9 cellular contexts compared by ENCODE assay signal in the genomic region with DNA sequence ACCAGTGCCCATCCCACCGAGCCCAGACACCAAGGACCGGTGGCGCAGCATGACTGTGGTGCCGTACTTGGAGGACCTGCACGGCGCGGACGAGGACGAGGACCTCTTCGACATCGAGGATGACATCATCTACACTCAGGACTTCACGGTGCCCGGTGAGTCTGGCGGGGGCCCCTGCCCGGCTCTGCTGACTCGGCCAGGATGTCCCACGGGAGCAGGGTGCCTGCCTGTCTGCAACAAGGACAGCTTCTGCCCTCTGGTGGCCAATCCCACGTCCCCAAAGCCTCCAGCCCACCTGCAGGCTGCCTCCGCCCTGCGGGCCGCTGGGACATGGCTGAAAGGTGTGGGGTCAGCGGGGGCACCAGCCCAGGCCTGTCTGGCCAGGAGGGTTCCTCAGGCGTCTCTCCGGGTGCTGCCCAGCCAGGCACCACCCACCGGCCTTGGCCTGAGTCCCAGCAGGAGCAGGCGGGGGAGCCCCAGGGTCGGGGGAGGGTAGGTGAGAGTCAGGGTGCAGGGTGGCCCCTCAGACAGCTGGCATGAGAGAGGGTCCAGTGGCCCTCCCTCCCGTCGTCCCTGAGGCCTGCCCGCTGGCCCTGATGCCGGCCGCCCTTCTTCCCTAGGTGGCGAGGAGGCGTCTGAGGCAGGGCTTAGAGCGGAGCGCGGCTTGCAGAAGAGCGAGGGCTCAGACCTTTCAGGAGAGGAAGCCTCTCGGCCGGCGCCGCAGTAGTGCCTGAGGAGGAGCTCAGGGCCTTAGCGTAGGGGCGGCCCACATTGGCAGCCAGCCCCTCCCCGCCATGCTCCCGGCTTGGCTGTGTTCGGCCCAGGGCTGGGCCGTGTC. TPM values are rescaled to one million over a fixed set of nuclear protein-coding genes. Genes with fewer than 3 reads are reported as not detected.
DNase-seq lines count a peak whose midpoint lies in the region; ATAC-seq, FAIRE-seq and TF ChIP-seq lines count a peak whose summit lies in the region.
"Had no signal": no experiment of that assay in that cellular context is flagged by ENCODE, and none has a peak within 500 bp of the region (broad histone marks: within the 10 kb centered on the region; RNA-seq: fewer than 3 reads in every experiment).

No MANE protein-coding gene starts in this region.

- DNase-seq in heart left ventricle (peak in 1 of 5 donors; percentile 31), cardiac septum (ENCODE audit: low spot score) (no peak), RWPE1 (ENCODE audit: low spot score) (no peak), foreskin keratinocyte (no peak), urothelium cell line (ENCODE audit: low spot score) (peak; percentile 44), AG20443 (ENCODE audit: low spot score) (no peak), T-helper 9 cell (no peak), NCI-H748 (lab: John Stamatoyannopoulos, UW; ENCODE audit: unreplicated experiment) (no peak)

- 77 to 84% (median 79%) methylated on average over 31 to 48 of the region's 48 CpGs for WGBS in heart left ventricle, 4 donors

- H3K27me3 ChIP-seq in heart left ventricle (no peaks in the 10 kb centered on the region), foreskin keratinocyte (no peaks in the 10 kb centered on the region)

- POLR2A ChIA-PET in RWPE1 (lab: Yijun Ruan, JAX; ENCODE audit: low non-redundant PET) = no interaction called here

- no peak for TF ChIP-seq POLR2A in heart left ventricle (IDR thresholded peaks at IDR 0.05)

- H3K4me3 ChIP-seq in heart left ventricle = no peak overlapping the region

- no peak overlapping the region for H3K27ac ChIP-seq in heart left ventricle
- peak overlapping the region; percentile 98 for H3K27ac ChIP-seq in RWPE1
- no peak overlapping the region for H3K27ac ChIP-seq in foreskin keratinocyte

- CTCF ChIA-PET in RWPE1 (lab: Yijun Ruan, JAX) = interaction anchor here (0.5 to 2.4 kb wide), 10 partner anchors 10 to 235 kb away, joined by 3 to 10 read pairs (median 3); a partner anchor contains a TSS

- intact Hi-C loops in heart left ventricle (cut with DNase I) (no loop called here), cardiac septum (cut with DNase I) (loop anchor here (1.0 kb wide), 1 partner anchor 44 kb away; no protein-coding TSS in a partner anchor)

- TF ChIP-seq CTCF in heart left ventricle (IDR thresholded peaks at IDR 0.05) = peak in 11 of 12 donors; percentile 19 to 49 (median 28)
- peak; percentile 54 for TF ChIP-seq CTCF in RWPE1 (conservative IDR thresholded peaks at IDR 0.05; ENCODE audit: low read depth)
- TF ChIP-seq CTCF in foreskin keratinocyte (conservative IDR thresholded peaks at IDR 0.05) = peak; percentile 71

- H3K36me3 ChIP-seq in heart left ventricle = peaks cover 0 to 83% (median 71%) of the 10 kb centered on the region in 9 donors

- ATAC-seq in heart left ventricle (no peak), foreskin keratinocyte (no peak)

- no peak for FAIRE-seq in urothelium cell line (lab: Jason Lieb, UNC)

- no peaks in the 10 kb centered on the region for H3K9me3 ChIP-seq in heart left ventricle

- peaks cover 3 to 49% (median 32%) of the 10 kb centered on the region in 12 donors for H3K4me1 ChIP-seq in heart left ventricle
- no peaks in the 10 kb centered on the region for H3K4me1 ChIP-seq in foreskin keratinocyte

RNA-seq across cellular contexts. Expression of a gene that starts 14.6 kb away (rescaled TPM):
- total RNA-seq in heart left ventricle (1 to 10 TPM in 6 of 9 donors, under 1 TPM in 3; 0.60 to 2.2 (median 1.8) TPM), cardiac septum (1.9 TPM), foreskin keratinocyte (3.0 and 3.1 TPM in 2 replicates)
- polyA plus RNA-seq in heart left ventricle (1 to 10 TPM; 1.0 to 1.6 TPM), foreskin keratinocyte (2.4 TPM in 2 replicates)
- total RNA-seq: mononuclear cell had no signal

RNA-seq across cellular contexts. Expression of a gene that starts 17.7 kb away (rescaled TPM):
- total RNA-seq in heart left ventricle (10 to 100 TPM; 44.7 to 92.0 (median 50.7) TPM), cardiac septum (49.7 TPM), foreskin keratinocyte (64.9 and 66.1 TPM in 2 replicates)
- polyA plus RNA-seq in heart left ventricle (10 to 100 TPM; 49.1 to 56.4 TPM), foreskin keratinocyte (46.9 and 47.1 TPM in 2 replicates)

RNA-seq across cellular contexts. Expression of a gene that starts 18.3 kb away (rescaled TPM):
- total RNA-seq in heart left ventricle (100 to 1,000 TPM; 201 to 584 (median 450) TPM), cardiac septum (486 TPM), foreskin keratinocyte (133 and 135 TPM in 2 replicates)
- polyA plus RNA-seq in heart left ventricle (1,000 to 10,000 TPM in 1 of 2 donors, 100 to 1,000 TPM in 1; 459 to 1,034 TPM), foreskin keratinocyte (244 and 259 TPM in 2 replicates)

RNA-seq across cellular contexts. Expression of a gene that starts 25.1 kb away (rescaled TPM):
- total RNA-seq in heart left ventricle (100 to 1,000 TPM in 1 of 9 donors, 10 to 100 TPM in 8; 25.8 to 115 (median 60.5) TPM), cardiac septum (97.5 TPM), foreskin keratinocyte (21.3 and 24.4 TPM in 2 replicates)
- polyA plus RNA-seq in heart left ventricle (10 to 100 TPM; 31.5 to 33.6 TPM), foreskin keratinocyte (16.6 and 17.7 TPM in 2 replicates)

RNA-seq across cellular contexts. Expression of a gene that starts 45.9 kb away (rescaled TPM):
- total RNA-seq in heart left ventricle (100 to 1,000 TPM; 149 to 425 (median 269) TPM), cardiac septum (318 TPM), foreskin keratinocyte (95.4 and 99.9 TPM in 2 replicates)
- polyA plus RNA-seq in heart left ventricle (100 to 1,000 TPM; 217 to 282 TPM), foreskin keratinocyte (128 and 129 TPM in 2 replicates)
